In genomic region chr20:3434232-3434631, GRCh38 we compare ENCODE assay signal across 24 cellular contexts. TPM values are rescaled to one million over a fixed set of nuclear protein-coding genes. Genes with fewer than 3 reads are reported as not detected.
DNase-seq lines count a peak whose midpoint lies in the region; ATAC-seq, FAIRE-seq and TF ChIP-seq lines count a peak whose summit lies in the region.
"Had no signal": no experiment of that assay in that cellular context is flagged by ENCODE, and none has a peak within 500 bp of the region (broad histone marks: within the 10 kb centered on the region; RNA-seq: fewer than 3 reads in every experiment).

No MANE protein-coding gene starts in this region.

- no peak for TF ChIP-seq POLR2A in GM12878 (IDR thresholded peaks at IDR 0.05; ENCODE audit: low read depth, low read length)
- TF ChIP-seq POLR2A in tibial nerve (IDR thresholded peaks at IDR 0.05): no peak

- RAD21 ChIA-PET in GM12878 (lab: Charles Lee; ENCODE audit: unreplicated experiment): no interaction called here

- peaks cover 5% of the 10 kb centered on the region; the same call in 1 of the 2 replicates for H3K4me1 ChIP-seq in HEK293 (ENCODE audit: control insufficient read depth, insufficient read depth, low read length)
- H3K4me1 ChIP-seq in GM12878 (ENCODE audit: control insufficient read depth, insufficient read depth, low read length): peaks cover 7% of the 10 kb centered on the region
- no peaks in the 10 kb centered on the region for H3K4me1 ChIP-seq in tibial nerve
- H3K4me1 ChIP-seq in Karpas-422 (ENCODE audit: low read length): no peaks in the 10 kb centered on the region
- H3K4me1 ChIP-seq: A549 had no signal

- H3K9me2 ChIP-seq in Karpas-422 (replicated peaks; ENCODE audit: insufficient read depth, low read length): no peaks in the 10 kb centered on the region
- H3K9me2 ChIP-seq: SK-N-SH had no signal

- H3K79me2 ChIP-seq in GM12878 (ENCODE audit: control insufficient read depth, insufficient read depth, low read length) (no peaks in the 10 kb centered on the region), Karpas-422 (ENCODE audit: low read length) (no peaks in the 10 kb centered on the region)

- CTCF ChIA-PET in HEK293 (lab: Yijun Ruan, JAX): interaction anchor here (0.6 kb wide), 1 partner anchor 176 kb away, joined by 4 read pairs; no protein-coding TSS in a partner anchor
- CTCF ChIA-PET in GM12878 (lab: Yijun Ruan, JAX): no interaction called here
- CTCF ChIA-PET in activated naive CD4-positive, alpha-beta T cell treated with anti-CD3 and anti-CD28 coated beads for 36 hours (lab: Charles Lee): no interaction called here

- WGBS in GM12878 (ENCODE audit: insufficient coverage, insufficient replicate concordance, low lambda C conversion rate, missing lambda C conversion rate): 69% methylated on average over 6 of the region's 6 CpGs
- WGBS in tibial nerve, 2 donors: 63 to 73% methylated on average over 6 of the region's 6 CpGs

- FAIRE-seq in GM12878 (lab: Jason Lieb, UNC): no peak
- FAIRE-seq: A549 had no signal

- peak; percentile 59; the same call in 2 of the 3 replicates for ATAC-seq in GM12878
- no peak for ATAC-seq in HG03280 (IDR thresholded peaks at IDR 0.05; ENCODE audit: unreplicated experiment)
- ATAC-seq: A549, PC-3 had no signal

- H3K27me3 Mint-ChIP-seq in activated naive CD4-positive, alpha-beta T cell treated with anti-CD3 and anti-CD28 coated beads for 36 hours (ENCODE audit: low read depth): peaks cover 17% of the 10 kb centered on the region
- H3K27me3 Mint-ChIP-seq: B cell had no signal

- H3K27me3 ChIP-seq in GM12878 (replicated peaks in 1 of 2; ENCODE audit: control insufficient read depth in 2 of 2, insufficient read depth in 2 of 2, low read length in 1 of 2) (no peaks in the 10 kb centered on the region), tibial nerve (no peaks in the 10 kb centered on the region), Karpas-422 (ENCODE audit: low read length) (no peaks in the 10 kb centered on the region)

- no peak overlapping the region for H3K9ac ChIP-seq in GM12878 (ENCODE audit: control insufficient read depth, insufficient read depth, low read length)
- H3K9ac ChIP-seq in Karpas-422 (ENCODE audit: low read length): no peak overlapping the region
- H3K9ac ChIP-seq: SK-N-SH had no signal

- POLR2A ChIA-PET in HEK293 (lab: Yijun Ruan, JAX) (no interaction called here), GM12878 (lab: Charles Lee) (no interaction called here)

- no TSS peak for BruUV-seq in GM12878 (replicated peaks; lab: Mats Ljungman, UMichigan)

- no peaks in the 10 kb centered on the region for H3K36me3 ChIP-seq in HEK293 (ENCODE audit: control insufficient read depth in 2 of 2, insufficient read depth in 1 of 2, low read length in 2 of 2)
- H3K36me3 ChIP-seq in GM12878 (ENCODE audit: control insufficient read depth in 2 of 2, insufficient read depth in 2 of 2, low read length in 1 of 2): no peaks in the 10 kb centered on the region
- no peaks in the 10 kb centered on the region for H3K36me3 ChIP-seq in tibial nerve
- H3K36me3 ChIP-seq in Karpas-422 (ENCODE audit: insufficient read depth, low read length): no peaks in the 10 kb centered on the region

- SMC1A ChIA-PET in GM12878 (lab: Charles Lee; ENCODE audit: uncharacterized antibody, unreplicated experiment): no interaction called here

- H3K4me3 ChIP-seq in HEK293 (ENCODE audit: low read depth, low read length) (no peak overlapping the region), GM12878 (no peak overlapping the region), tibial nerve (no peak overlapping the region), Karpas-422 (ENCODE audit: low read length) (no peak overlapping the region)
- H3K4me3 ChIP-seq: A549 had no signal

- no peak overlapping the region for H3K4me2 ChIP-seq in GM12878 (ENCODE audit: control insufficient read depth, insufficient read depth)
- H3K4me2 ChIP-seq in Karpas-422 (ENCODE audit: low read depth, low read length, poor library complexity, severe bottlenecking): no peak overlapping the region
- H3K4me2 ChIP-seq: A549, SK-N-SH had no signal

- H4K20me1 ChIP-seq in GM12878 (ENCODE audit: control insufficient read depth, insufficient read depth) (no peaks in the 10 kb centered on the region), Karpas-422 (ENCODE audit: insufficient read depth, low read depth, low read length) (no peaks in the 10 kb centered on the region)

- TF ChIP-seq CTCF in HEK293 (tag by site-specific recombination; IDR thresholded peaks at IDR 0.05) (no peak), GM12878 (IDR thresholded peaks at IDR 0.05 in 2 of 3, conservative IDR thresholded peaks at IDR 0.05 in 1 of 3; ENCODE audit: control insufficient read depth in 2 of 3, extremely low read depth in 1 of 3, insufficient read depth in 1 of 3, low read depth in 3 of 3, low read length in 3 of 3) (no peak), tibial nerve (IDR thresholded peaks at IDR 0.05) (no peak)

- H3K9me3 ChIP-seq in HEK293 (ENCODE audit: control insufficient read depth, insufficient read depth, low read depth, low read length) (no peaks in the 10 kb centered on the region), GM12878 (replicated peaks; ENCODE audit: control insufficient read depth, insufficient read depth, low read length) (no peaks in the 10 kb centered on the region), tibial nerve (no peaks in the 10 kb centered on the region), Karpas-422 (ENCODE audit: low read length) (no peaks in the 10 kb centered on the region)
- H3K9me3 ChIP-seq: A549, SK-N-SH had no signal

- TF ChIP-seq EP300 in GM12878 (IDR thresholded peaks at IDR 0.05; ENCODE audit: borderline replicate concordance in 1 of 2, control insufficient read depth in 1 of 2, low read depth in 2 of 2, low read length in 2 of 2) (no peak), tibial nerve (IDR thresholded peaks at IDR 0.05) (peak; percentile 24 to 34)

- H3K27ac Mint-ChIP-seq in activated naive CD4-positive, alpha-beta T cell treated with anti-CD3 and anti-CD28 coated beads for 36 hours: no peak overlapping the region
- H3K27ac Mint-ChIP-seq: B cell; CD4-positive, CD25-positive, alpha-beta regulatory T cell; HFFc6; IgD-negative memory B cell had no signal

- in situ Hi-C loops in GM12878 (cut with MboI): no loop called here

- peak; percentile 63 for DNase-seq in NOMO-1 treated with DMSO at 0.1 percent for 48 hours (lab: John Stamatoyannopoulos, UW; ENCODE audit: unreplicated experiment)
- no peak for DNase-seq in GM12878 (ENCODE audit: low read depth, low spot score)
- DNase-seq in tibial nerve (ENCODE audit: low spot score in 2 of 2): no peak
- no peak for DNase-seq in Karpas-422
- DNase-seq in activated naive CD4-positive, alpha-beta T cell treated with anti-CD3 and anti-CD28 coated beads for 36 hours: no peak
- DNase-seq: CD4-positive, CD25-positive, alpha-beta regulatory T cell; DMS79; H7; HFFc6; NCI-H1092; NCI-H1436; NCI-H187 treated with DMSO at 0.1 percent for 48 hours; NCI-H2107; NCI-H510A; NCI-H774; NK-92 treated with Interleukin-12 subunit alpha and Interleukin-12 subunit beta, amount 100 ng/mL, for 24 hours; PC-3; Right ventricle myocardium superior; SK-N-SH had no signal

- no peak overlapping the region for H3K4me3 Mint-ChIP-seq in activated naive CD4-positive, alpha-beta T cell treated with anti-CD3 and anti-CD28 coated beads for 36 hours
- H3K4me3 Mint-ChIP-seq: B cell; CD4-positive, CD25-positive, alpha-beta regulatory T cell; HFFc6; IgD-negative memory B cell had no signal

- no peaks in the 10 kb centered on the region for H3K4me1 Mint-ChIP-seq in activated naive CD4-positive, alpha-beta T cell treated with anti-CD3 and anti-CD28 coated beads for 36 hours (ENCODE audit: low read depth)
- H3K4me1 Mint-ChIP-seq: CD4-positive, CD25-positive, alpha-beta regulatory T cell had no signal

- H3K9me3 Mint-ChIP-seq in activated naive CD4-positive, alpha-beta T cell treated with anti-CD3 and anti-CD28 coated beads for 36 hours: no peaks in the 10 kb centered on the region
- H3K9me3 Mint-ChIP-seq: HFFc6, IgD-negative memory B cell had no signal

- intact Hi-C loops in GM12878 (cut with micrococcal nuclease; ENCODE audit: unreplicated experiment): no loop called here
- intact Hi-C loops in activated naive CD4-positive, alpha-beta T cell treated with anti-CD3 and anti-CD28 coated beads for 36 hours (cut with micrococcal nuclease): no loop called here

- no peak overlapping the region for H3K27ac ChIP-seq in HEK293 (ENCODE audit: extremely low read depth, low read depth, low read length)
- no peak overlapping the region for H3K27ac ChIP-seq in GM12878 (ENCODE audit: control insufficient read depth, insufficient read depth)
- H3K27ac ChIP-seq in tibial nerve: no peak overlapping the region
- no peak overlapping the region for H3K27ac ChIP-seq in Karpas-422 (ENCODE audit: low read length)
- H3K27ac ChIP-seq: A549 had no signal

- H2AFZ ChIP-seq in GM12878 (ENCODE audit: control insufficient read depth, low read depth, low read length) (no peak overlapping the region), Karpas-422 (ENCODE audit: low read length) (no peak overlapping the region)

- no peak for TF ChIP-seq RAD21 in GM12878 (IDR thresholded peaks at IDR 0.05; ENCODE audit: insufficient read depth, low read depth, low read length)

- H3K36me3 Mint-ChIP-seq in activated naive CD4-positive, alpha-beta T cell treated with anti-CD3 and anti-CD28 coated beads for 36 hours (ENCODE audit: low read depth): no peaks in the 10 kb centered on the region
- H3K36me3 Mint-ChIP-seq: CD4-positive, CD25-positive, alpha-beta regulatory T cell had no signal

RNA-seq across cellular contexts. Expression of gene DNAAF9, which starts 26.8 kb away (rescaled TPM):
- total RNA-seq in GM12878 (2013; cell fraction: nucleolus; rRNA removed): 29.0 and 30.4 TPM in 2 replicates
- 1.4 and 1.6 TPM in 2 replicates for total RNA-seq in GM12878 (2014; rRNA removed)
- 1.4 and 1.6 TPM in 2 replicates for total RNA-seq in GM12878 (2014; rRNA removed; fragmentation: Illumina TruSeq; extraction: Trizol)
- 1.9 and 2.1 TPM in 2 replicates for total RNA-seq in GM12878 (2021)
- polyA plus RNA-seq in GM12878 (2011; ENCODE audit: low read depth): 0.25 TPM
- 0.08 and 0.09 TPM in 2 replicates for polyA plus RNA-seq in GM12878 (2011; rRNA removed)
- polyA plus RNA-seq in GM12878 (2011; cell fraction: cytosol; rRNA removed): 0.03 and 0.09 TPM in 2 replicates
- polyA plus RNA-seq in GM12878 (2011; cell fraction: nucleus; rRNA removed): 0.12 and 0.20 TPM in 2 replicates
- 0.23 and 0.44 TPM in 2 replicates for polyA plus RNA-seq in GM12878 (2012)
- polyA plus RNA-seq in GM12878 (2014; fragmentation: Illumina TruSeq; extraction: Trizol): 1.4 and 1.6 TPM in 2 replicates
- polyA plus RNA-seq in GM12878 (2014; fragmentation: Nextera tagmentation; extraction: Ambion mirVana): under 1 TPM; 0.26 to 0.29 TPM
- polyA plus RNA-seq in GM12878 (2014; rRNA removed): 1.4 and 1.5 TPM in 2 replicates
- 1 to 10 TPM; 1.0 to 1.2 TPM for polyA plus RNA-seq in GM12878 (2016; fragmentation: Nextera tagmentation; extraction: Ambion mirVana)
- polyA minus RNA-seq in GM12878 (2011; rRNA and poly(A)+ RNA removed): 0.07 and 0.21 TPM in 2 replicates
- not detected in 2 replicates for polyA minus RNA-seq in GM12878 (2011; cell fraction: cytosol; rRNA and poly(A)+ RNA removed)
- polyA minus RNA-seq in GM12878 (2011; cell fraction: nucleus; rRNA and poly(A)+ RNA removed): 0.12 and 0.19 TPM in 2 replicates
- 10 to 100 TPM; 28.8 to 35.3 (median 32.0) TPM for total RNA-seq in tibial nerve
- not detected in 2 replicates for total RNA-seq in Karpas-422 (2014; rRNA removed; shearing (Covaris generic); ENCODE audit: low replicate concordance)
- under 1 TPM; 0.35 to 0.43 TPM for total RNA-seq in activated naive CD4-positive, alpha-beta T cell treated with anti-CD3 and anti-CD28 coated beads for 36 hours

RNA-seq across cellular contexts. Expression of gene ATRN, which starts 36.6 kb away (rescaled TPM):
- total RNA-seq in GM12878 (2013; cell fraction: nucleolus; rRNA removed): 52.6 and 57.0 TPM in 2 replicates
- 7.4 and 7.6 TPM in 2 replicates for total RNA-seq in GM12878 (2014; rRNA removed)
- 6.5 and 6.7 TPM in 2 replicates for total RNA-seq in GM12878 (2014; rRNA removed; fragmentation: Illumina TruSeq; extraction: Trizol)
- total RNA-seq in GM12878 (2021): 10.5 and 11.6 TPM in 2 replicates
- 3.9 TPM for polyA plus RNA-seq in GM12878 (2011; ENCODE audit: low read depth)
- 9.7 and 11.1 TPM in 2 replicates for polyA plus RNA-seq in GM12878 (2011; rRNA removed)
- polyA plus RNA-seq in GM12878 (2011; cell fraction: cytosol; rRNA removed): 9.2 and 9.4 TPM in 2 replicates
- 10.9 and 14.7 TPM in 2 replicates for polyA plus RNA-seq in GM12878 (2011; cell fraction: nucleus; rRNA removed)
- polyA plus RNA-seq in GM12878 (2012): 3.6 and 4.5 TPM in 2 replicates
- polyA plus RNA-seq in GM12878 (2014; fragmentation: Illumina TruSeq; extraction: Trizol): 9.2 and 10.0 TPM in 2 replicates
- 1 to 10 TPM in 1 of 2 experiments, under 1 TPM in 1; 0.71 to 1.5 TPM for polyA plus RNA-seq in GM12878 (2014; fragmentation: Nextera tagmentation; extraction: Ambion mirVana)
- 8.1 and 8.3 TPM in 2 replicates for polyA plus RNA-seq in GM12878 (2014; rRNA removed)
- 1 to 10 TPM; 4.8 to 5.0 TPM for polyA plus RNA-seq in GM12878 (2016; fragmentation: Nextera tagmentation; extraction: Ambion mirVana)
- 31.2 and 51.1 TPM in 2 replicates for polyA minus RNA-seq in GM12878 (2011; rRNA and poly(A)+ RNA removed)
- 5.7 and 7.3 TPM in 2 replicates for polyA minus RNA-seq in GM12878 (2011; cell fraction: cytosol; rRNA and poly(A)+ RNA removed)
- polyA minus RNA-seq in GM12878 (2011; cell fraction: nucleus; rRNA and poly(A)+ RNA removed): 23.2 and 27.4 TPM in 2 replicates
- total RNA-seq in tibial nerve: 10 to 100 TPM; 24.0 to 31.5 (median 26.4) TPM
- total RNA-seq in Karpas-422 (2014; rRNA removed; shearing (Covaris generic); ENCODE audit: low replicate concordance): 7.9 and 8.2 TPM in 2 replicates
- 1 to 10 TPM; 5.1 TPM for total RNA-seq in activated naive CD4-positive, alpha-beta T cell treated with anti-CD3 and anti-CD28 coated beads for 36 hours

Comparison
In these comparisons a context has a peak if more than half of its experiments do, and no peak if none do; other contexts are left out.
1. Of the 9 proteins assayed by ChIP-seq in both HEK293 and GM12878: peak only in HEK293: ATF2; only in GM12878: none; in both: none; in neither: 8.